In the genomic region with DNA sequence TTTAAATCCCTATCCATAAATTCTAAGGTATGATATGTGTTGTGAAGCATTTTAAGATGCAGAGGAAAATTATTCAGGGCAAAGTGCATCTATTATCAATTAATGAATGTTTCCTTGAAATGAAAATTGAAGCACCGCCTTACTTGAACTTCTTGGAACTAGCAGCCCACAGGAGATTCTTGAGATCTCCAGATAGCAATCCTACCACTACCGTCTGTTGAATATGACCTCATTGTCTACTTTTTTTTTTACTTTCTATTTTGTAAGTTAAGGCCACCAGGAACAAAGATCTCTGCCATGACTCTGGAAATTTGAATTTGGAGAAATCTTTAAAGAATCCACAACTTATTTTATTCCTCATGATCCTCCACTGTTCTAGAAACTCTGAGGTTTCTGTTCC, we compare ENCODE assay signal across 1 cellular context.
TF ChIP-seq lines count a peak whose summit lies in the region.

No MANE protein-coding gene starts in this region.

TF ChIP-seq in IMR-90, 13 proteins besides CTCF, POLR2A, EP300 and RAD21 (continued from another document):
- TF ChIP-seq USF2 (IDR thresholded peaks at IDR 0.05; ENCODE audit: low read depth, low read length) (no peak), MAFK (IDR thresholded peaks at IDR 0.05; ENCODE audit: low read depth, low read length) (no peak), CEBPB (IDR thresholded peaks at IDR 0.05; ENCODE audit: low read depth, low read length) (no peak), MXI1 (IDR thresholded peaks at IDR 0.05; ENCODE audit: borderline replicate concordance, low read depth, low read length) (no peak), CHD1 (IDR thresholded peaks at IDR 0.05; ENCODE audit: low read depth, low read length) (no peak), MAZ (IDR thresholded peaks at IDR 0.05; ENCODE audit: borderline replicate concordance, low read depth, low read length) (no peak), BHLHE40 (IDR thresholded peaks at IDR 0.05; ENCODE audit: low read depth, low read length) (no peak)
TF ChIP-seq in IMR-90: peak in this region for 0.
